Comparison of ENCODE assay signal across 1 cellular context in genomic region chr3:169780738-169781137, GRCh38.
TF ChIP-seq lines count a peak whose summit lies in the region.

No MANE protein-coding gene starts in this region.

TF ChIP-seq in K562, 482 proteins besides CTCF, POLR2A, EP300 and RAD21:
- TF ChIP-seq ERF (CRISPR knock-in tag; IDR thresholded peaks at IDR 0.05) (no peak), ZNF316 (IDR thresholded peaks at IDR 0.05) (no peak)
